ENCODE assay signal across 9 cellular contexts in the genomic region with DNA sequence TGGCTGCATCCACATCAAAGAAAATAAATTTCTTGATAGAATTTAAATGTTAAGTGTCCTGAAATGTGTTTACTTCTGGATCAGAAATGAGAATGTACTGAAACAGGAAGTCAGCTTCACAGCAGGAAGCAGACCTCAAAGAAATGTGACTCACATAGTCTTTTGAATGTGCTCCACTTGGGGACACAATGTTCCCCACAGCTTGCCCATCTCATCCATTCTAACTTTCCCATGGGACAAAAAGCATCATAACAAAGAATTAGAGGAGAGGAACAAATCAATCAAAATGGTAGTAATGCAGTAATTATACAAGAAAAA.
DNase-seq lines count a peak whose midpoint lies in the region; ATAC-seq and TF ChIP-seq lines count a peak whose summit lies in the region.
"Had no signal": no experiment of that assay in that cellular context is flagged by ENCODE, and none has a peak within 500 bp of the region (broad histone marks: within the 10 kb centered on the region; RNA-seq: fewer than 3 reads in every experiment).

No MANE protein-coding gene starts in this region.

- DNase-seq in T-helper 17 cell (no peak), fibroblast of mammary gland (ENCODE audit: low read depth) (peak; percentile 86), spleen (no peak), NCI-H345 (lab: John Stamatoyannopoulos, UW) (no peak), GM03348 (ENCODE audit: low spot score) (no peak), NCI-H2227 (lab: John Stamatoyannopoulos, UW; ENCODE audit: unreplicated experiment) (no peak)
- DNase-seq: NCI-H187 treated with DMSO at 0.1 percent for 48 hours had no signal

- H3K27ac Mint-ChIP-seq in T-helper 17 cell = peak overlapping the region; percentile 93

- H3K9me3 ChIP-seq in T-helper 17 cell (ENCODE audit: control insufficient read depth, low read length, poor library complexity, severe bottlenecking) = no peaks in the 10 kb centered on the region
- no peaks in the 10 kb centered on the region for H3K9me3 ChIP-seq in spleen

- H3K27me3 Mint-ChIP-seq in T-helper 17 cell = no peaks in the 10 kb centered on the region

- peak overlapping the region in 7 of 8 donors; percentile 17 to 85 (median 67) for H3K27ac ChIP-seq in spleen

- H3K36me3 Mint-ChIP-seq in T-helper 17 cell (ENCODE audit: low read depth) = no peaks in the 10 kb centered on the region

- peaks cover 18% of the 10 kb centered on the region for H3K4me1 Mint-ChIP-seq in T-helper 17 cell

- ATAC-seq in HG03378 (IDR thresholded peaks at IDR 0.05; ENCODE audit: unreplicated experiment) (peak; percentile 47), T-helper 17 cell (peak; percentile 82), HG03432 (IDR thresholded peaks at IDR 0.05; ENCODE audit: unreplicated experiment) (no peak)

- TF ChIP-seq POLR2A in spleen (IDR thresholded peaks at IDR 0.05) = no peak

- peaks cover 0 to 30% (median 12%) of the 10 kb centered on the region in 6 donors for H3K4me1 ChIP-seq in spleen

- H3K27me3 ChIP-seq in spleen (replicated peaks in 1 of 7) = no peaks in the 10 kb centered on the region

- TF ChIP-seq CTCF in fibroblast of mammary gland (conservative IDR thresholded peaks at IDR 0.05; ENCODE audit: control insufficient read depth, insufficient read depth, low read depth, low read length) (no peak), spleen (IDR thresholded peaks at IDR 0.05 in 8 of 11, conservative IDR thresholded peaks at IDR 0.05 in 3 of 11) (no peak)

- peak overlapping the region; percentile 71 for H3K4me3 Mint-ChIP-seq in T-helper 17 cell

- H3K4me3 ChIP-seq in fibroblast of mammary gland (ENCODE audit: control insufficient read depth, low read depth, low read length) = no peak overlapping the region
- H3K4me3 ChIP-seq in spleen = peak overlapping the region in 1 of 8 donors; percentile 44

- intact Hi-C loops in spleen (cut with DNase I; ENCODE audit: low total_unique reads) = no loop called here

- no peaks in the 10 kb centered on the region for H3K36me3 ChIP-seq in spleen
